Comparison of ENCODE assay signal across 8 cellular contexts in genomic region chr5:180860887-180861822, GRCh38. TPM values are rescaled to one million over a fixed set of nuclear protein-coding genes. Genes with fewer than 3 reads are reported as not detected.
DNase-seq lines count a peak whose midpoint lies in the region; ATAC-seq, FAIRE-seq and TF ChIP-seq lines count a peak whose summit lies in the region.

Gene ZFP62, minus strand, starts transcription at chr5:180861276. Its CDS starts 57 bp downstream, at chr5:180861219.

- no peaks in the 10 kb centered on the region; the same call in 1 of the 2 replicates for H3K27me3 Mint-ChIP-seq in WTC11 (ENCODE audit: low read depth)

- no peak for TF ChIP-seq CTCF in WTC11 (IDR thresholded peaks at IDR 0.05)
- TF ChIP-seq CTCF in bronchial epithelial cell (IDR thresholded peaks at IDR 0.05; ENCODE audit: insufficient read depth, low read length, severe bottlenecking): no peak
- TF ChIP-seq CTCF in spleen (IDR thresholded peaks at IDR 0.05 in 8 of 11, conservative IDR thresholded peaks at IDR 0.05 in 3 of 11): peak in 4 of 11 experiments; percentile 17 to 47 (median 32)

- 0 to 1% (median 1%) methylated on average over 51 to 84 of the region's 84 CpGs for WGBS in spleen, 5 donors

- CTCF ChIA-PET in WTC11 (lab: Charles Lee): interaction anchor here (0.6 to 2.2 kb wide), 12 partner anchors 8 to 248 kb away, joined by 3 to 11 read pairs (median 4); no protein-coding TSS in a partner anchor

- H3K9me3 Mint-ChIP-seq in WTC11: no peaks in the 10 kb centered on the region

- H3K27ac Mint-ChIP-seq in WTC11: peak within 1 kb of the TSS; percentile 96

- peaks cover 27% of the 10 kb centered on the region for H3K4me1 Mint-ChIP-seq in WTC11

- peaks cover 19% of the 10 kb centered on the region for H3K36me3 Mint-ChIP-seq in WTC11

- peaks cover 0 to 27% (median 15%) of the 10 kb centered on the region in 6 donors for H3K4me1 ChIP-seq in spleen

- DNase-seq in AG08395 (ENCODE audit: low spot score) (peak; percentile 92), NCI-H2227 (lab: John Stamatoyannopoulos, UW; ENCODE audit: unreplicated experiment) (peak; percentile 93), WTC11 (ENCODE audit: low spot score) (peak; percentile 94), bronchial epithelial cell (ENCODE audit: low read depth) (peak; percentile 88), inferior parietal cortex (ENCODE audit: extremely low spot score) (peak; percentile 86), spleen (peak; percentile 99)

- peak within 1 kb of the TSS; percentile 90 to 98 (median 95) for H3K27ac ChIP-seq in spleen

- intact Hi-C loops in spleen (cut with DNase I; ENCODE audit: low total_unique reads): loop anchor here (5.0 to 10.0 kb wide), 2 partner anchors 74 to 304 kb away; no protein-coding TSS in a partner anchor

- H3K9me3 ChIP-seq in spleen: no peaks in the 10 kb centered on the region

- H3K4me3 ChIP-seq in bronchial epithelial cell (ENCODE audit: low read depth, low read length) (peak within 1 kb of the TSS; percentile 98), spleen (peak within 1 kb of the TSS; percentile 64 to 98 (median 90))

- FAIRE-seq in bronchial epithelial cell (lab: Jason Lieb, UNC): no peak

- ATAC-seq in GM18909 (IDR thresholded peaks at IDR 0.05; ENCODE audit: poor library complexity, unreplicated experiment): peak; percentile 88
- peak; percentile 88 for ATAC-seq in HG03159 (IDR thresholded peaks at IDR 0.05; ENCODE audit: unreplicated experiment)
- peak; percentile 84 for ATAC-seq in WTC11

- POLR2A ChIA-PET in WTC11 (lab: Charles Lee): interaction anchor here (0.6 to 2.0 kb wide), 3 partner anchors 30 to 207 kb away, joined by 4 to 5 read pairs (median 4); no protein-coding TSS in a partner anchor

- H3K27me3 ChIP-seq in bronchial epithelial cell (ENCODE audit: control insufficient read depth, insufficient read depth, low read length) (no peaks in the 10 kb centered on the region), spleen (replicated peaks in 1 of 7) (no peaks in the 10 kb centered on the region)

- H3K4me3 Mint-ChIP-seq in WTC11: peak within 1 kb of the TSS; percentile 89

- H3K36me3 ChIP-seq in bronchial epithelial cell (ENCODE audit: control insufficient read depth, insufficient read depth, low read length): peaks cover 5% of the 10 kb centered on the region
- peaks cover 0 to 17% (median 5%) of the 10 kb centered on the region in 6 donors for H3K36me3 ChIP-seq in spleen

- peak; percentile 26 to 64 (median 26) for TF ChIP-seq POLR2A in spleen (IDR thresholded peaks at IDR 0.05)

TF ChIP-seq in WTC11, 78 proteins besides CTCF, POLR2A, EP300 and RAD21 (continues in another document):
- TF ChIP-seq ARID4B (CRISPR knock-in tag; IDR thresholded peaks at IDR 0.05; ENCODE audit: borderline replicate concordance) (peak; percentile 72; the same call in 1 of the 2 replicates), ZNF121 (CRISPR knock-in tag; IDR thresholded peaks at IDR 0.05) (no peak), MYBL2 (CRISPR knock-in tag; IDR thresholded peaks at IDR 0.05) (peak; percentile 47), TEAD1 (CRISPR knock-in tag; IDR thresholded peaks at IDR 0.05) (peak; percentile 80; the same call in 1 of the 2 replicates), AFF4 (CRISPR knock-in tag; IDR thresholded peaks at IDR 0.05; ENCODE audit: borderline replicate concordance) (no peak; the same call in 1 of the 2 replicates), ZBTB43 (CRISPR knock-in tag; IDR thresholded peaks at IDR 0.05) (peak; percentile 54; the same call in 1 of the 2 replicates), ZNF416 (CRISPR knock-in tag; IDR thresholded peaks at IDR 0.05) (no peak), PRRX2 (CRISPR knock-in tag; IDR thresholded peaks at IDR 0.05) (no peak), CBFB (CRISPR knock-in tag; IDR thresholded peaks at IDR 0.05; ENCODE audit: low read depth) (no peak), E2F5 (CRISPR knock-in tag; IDR thresholded peaks at IDR 0.05) (peak; percentile 87)

RNA-seq across cellular contexts. Expression of gene ZFP62, which starts in this region (rescaled TPM):
- total RNA-seq in WTC11 (2021) (35.7 to 41.2 TPM (median 39.5 TPM) in 3 replicates), bronchial epithelial cell (21.3 and 21.4 TPM in 2 replicates), spleen (10 to 100 TPM; 26.0 to 31.5 (median 28.5) TPM)
- 10 to 100 TPM; 20.2 to 27.2 (median 22.0) TPM for polyA plus RNA-seq in spleen

Comparison
In these comparisons a context has a peak if more than half of its experiments do, and no peak if none do; other contexts are left out.
1. Peak in every context shown above with its lines: DNase-seq, ATAC-seq, H3K4me3 ChIP-seq and H3K27ac ChIP-seq.